Comparison of ENCODE assay signal across 8 cellular contexts in the genomic region with DNA sequence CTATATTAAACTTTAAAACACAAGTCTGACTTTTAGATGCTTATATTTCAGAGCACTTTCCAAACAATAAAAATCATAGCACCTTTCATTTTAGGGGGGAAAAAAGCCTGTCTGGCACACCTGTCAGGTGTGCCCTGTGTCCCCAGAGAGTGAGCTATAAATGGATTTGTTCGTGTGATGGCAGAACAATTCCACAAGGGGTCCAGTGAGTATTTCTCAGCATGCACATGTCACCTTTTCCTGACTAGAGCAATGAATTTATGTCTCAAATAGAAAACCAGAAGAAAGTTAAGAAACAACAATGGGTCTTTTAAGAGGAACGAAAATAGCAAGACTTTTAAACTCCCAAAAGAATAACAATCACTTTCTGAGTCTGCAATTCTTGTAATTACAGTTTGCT. TPM values are rescaled to one million over a fixed set of nuclear protein-coding genes. Genes with fewer than 3 reads are reported as not detected.
A peak's percentile ranks its signal among the peaks of the same experiment; 100 is the strongest.
DNase-seq lines count a peak whose midpoint lies in the region; ATAC-seq and TF ChIP-seq lines count a peak whose summit lies in the region.

No MANE protein-coding gene starts in this region.

- no peaks in the 10 kb centered on the region for H3K4me1 ChIP-seq in breast epithelium
- H3K4me1 ChIP-seq in mammary epithelial cell (ENCODE audit: insufficient read depth, low read length) = no peaks in the 10 kb centered on the region
- no peaks in the 10 kb centered on the region for H3K4me1 ChIP-seq in upper lobe of right lung

- H3K27ac ChIP-seq in breast epithelium (no peak overlapping the region), mammary epithelial cell (ENCODE audit: insufficient read depth, low read depth, low read length) (no peak overlapping the region), upper lobe of right lung (no peak overlapping the region), caudate nucleus (ENCODE audit: low read depth, low read length) (no peak overlapping the region)

- no peaks in the 10 kb centered on the region for H4K20me1 ChIP-seq in mammary epithelial cell (ENCODE audit: insufficient read depth, low read length)

- ATAC-seq in upper lobe of right lung = no peak

- no peak overlapping the region for H3K4me2 ChIP-seq in mammary epithelial cell (ENCODE audit: insufficient read depth, low read depth, low read length)

- no peaks in the 10 kb centered on the region for H3K79me2 ChIP-seq in mammary epithelial cell (ENCODE audit: insufficient read depth, low read length)

- TF ChIP-seq CTCF in MCF 10A (IDR thresholded peaks at IDR 0.05; ENCODE audit: unreplicated experiment) = peak; percentile 43
- TF ChIP-seq CTCF in breast epithelium (IDR thresholded peaks at IDR 0.05) = peak in 1 of 3 donors; percentile 13
- TF ChIP-seq CTCF in mammary epithelial cell (conservative IDR thresholded peaks at IDR 0.05 in 1 of 2, IDR thresholded peaks at IDR 0.05 in 1 of 2; ENCODE audit: extremely low read depth in 1 of 2, insufficient read depth in 1 of 2, low read depth in 1 of 2, low read length in 2 of 2) = peak; percentile 38 to 49
- TF ChIP-seq CTCF in upper lobe of right lung (IDR thresholded peaks at IDR 0.05) = peak; percentile 27

- WGBS in mammary epithelial cell (ENCODE audit: low coverage, missing lambda C conversion rate) = 17% methylated on average over 2 of the region's 2 CpGs

- no peaks in the 10 kb centered on the region for H3K4me1 Mint-ChIP-seq in MCF 10A (ENCODE audit: insufficient read depth, unreplicated experiment)

- H3K9me3 ChIP-seq in breast epithelium (no peaks in the 10 kb centered on the region), mammary epithelial cell (replicated peaks; ENCODE audit: insufficient read depth, low read length) (no peaks in the 10 kb centered on the region), upper lobe of right lung (no peaks in the 10 kb centered on the region)

- CTCF ChIA-PET in MCF 10A (lab: Yijun Ruan, JAX) = interaction anchor here (0.7 kb wide), 1 partner anchor 415 kb away, joined by 3 read pairs; no protein-coding TSS in a partner anchor
- CTCF ChIA-PET in mammary epithelial cell (lab: Charles Lee; ENCODE audit: low non-redundant PET) = no interaction called here

- H3K27ac Mint-ChIP-seq in MCF 10A (ENCODE audit: low read depth, unreplicated experiment) = no peak overlapping the region

- no peak overlapping the region for H3K4me3 ChIP-seq in breast epithelium
- H3K4me3 ChIP-seq in Jurkat, Clone E6-1 (ENCODE audit: low read length) = no peak overlapping the region
- no peak overlapping the region for H3K4me3 ChIP-seq in mammary epithelial cell (replicated peaks in 1 of 3; ENCODE audit: insufficient read depth in 1 of 3, low read depth in 2 of 3, low read length in 3 of 3)
- H3K4me3 ChIP-seq in upper lobe of right lung = no peak overlapping the region

- POLR2A ChIA-PET in MCF 10A (lab: Yijun Ruan, JAX) = interaction anchor here (0.7 kb wide), 2 partner anchors 42 to 402 kb away, joined by 3 read pairs; no protein-coding TSS in a partner anchor

- no peak for TF ChIP-seq POLR2A in breast epithelium (IDR thresholded peaks at IDR 0.05)

- H3K36me3 ChIP-seq in breast epithelium = no peaks in the 10 kb centered on the region
- H3K36me3 ChIP-seq in mammary epithelial cell (ENCODE audit: insufficient read depth, low read length) = no peaks in the 10 kb centered on the region
- no peaks in the 10 kb centered on the region for H3K36me3 ChIP-seq in upper lobe of right lung

- DNase-seq in MCF 10A (ENCODE audit: unreplicated experiment) (peak; percentile 29), breast epithelium (ENCODE audit: low spot score in 2 of 2) (no peak), mammary epithelial cell (no peak), upper lobe of right lung (no peak), NCI-H1048 (lab: John Stamatoyannopoulos, UW) (no peak), superior temporal gyrus (ENCODE audit: extremely low spot score) (no peak), caudate nucleus (lab: John Stamatoyannopoulos, UW) (no peak)
- DNase-seq in Jurkat, Clone E6-1 (ENCODE audit: low read depth, low spot score) = peak; percentile 22

- no peaks in the 10 kb centered on the region for H3K9me3 Mint-ChIP-seq in MCF 10A (ENCODE audit: unreplicated experiment)

- no peak overlapping the region for H3K4me3 Mint-ChIP-seq in MCF 10A (ENCODE audit: unreplicated experiment)

- H2AFZ ChIP-seq in mammary epithelial cell (ENCODE audit: low read depth, low read length) = no peak overlapping the region

- dilution Hi-C loops in mammary epithelial cell (cut with HindIII; ENCODE audit: low sequenced_read_pairs) = no loop called here

- no peaks in the 10 kb centered on the region for H3K27me3 Mint-ChIP-seq in MCF 10A (ENCODE audit: insufficient read depth, unreplicated experiment)

- in situ Hi-C loops in mammary epithelial cell (cut with MboI; ENCODE audit: low sequenced_read_pairs in 2 of 2) = no loop called here

- H3K9ac ChIP-seq in mammary epithelial cell (ENCODE audit: insufficient read depth, low read length) = no peak overlapping the region

- BruUV-seq in MCF 10A (replicated peaks; lab: Mats Ljungman, UMichigan) (no TSS peak), mammary epithelial cell (replicated peaks; lab: Mats Ljungman, UMichigan) (no TSS peak)

- H3K27me3 ChIP-seq in breast epithelium = no peaks in the 10 kb centered on the region
- no peaks in the 10 kb centered on the region for H3K27me3 ChIP-seq in mammary epithelial cell (ENCODE audit: insufficient read depth, low read length)
- no peaks in the 10 kb centered on the region for H3K27me3 ChIP-seq in upper lobe of right lung

- intact Hi-C loops in MCF 10A (cut with micrococcal nuclease) = no loop called here
- intact Hi-C loops in breast epithelium (cut with DNase I; ENCODE audit: low total_unique reads) = no loop called here
- intact Hi-C loops in mammary epithelial cell (cut with micrococcal nuclease) = no loop called here
- intact Hi-C loops in upper lobe of right lung (cut with DNase I) = no loop called here

- H3K36me3 Mint-ChIP-seq in MCF 10A (ENCODE audit: insufficient read depth, unreplicated experiment) = no peaks in the 10 kb centered on the region

RNA-seq across cellular contexts. Expression of a gene that starts 55.9 kb away (rescaled TPM):
- total RNA-seq in MCF 10A (2022) (0.12 and 0.17 TPM in 2 replicates), breast epithelium (10 to 100 TPM in 1 of 3 donors, 1 to 10 TPM in 2; 5.9 to 41.4 (median 8.0) TPM), mammary epithelial cell (under 1 TPM; 0.21 to 0.83 TPM), upper lobe of right lung (1.1 TPM)
- polyA plus RNA-seq in Jurkat, Clone E6-1 (2012; ENCODE audit: insufficient read depth, insufficient read length) = not detected
- 0.09 TPM for polyA plus RNA-seq in mammary epithelial cell
- polyA minus RNA-seq in mammary epithelial cell = not detected

Comparison
In these comparisons a context has a peak if more than half of its experiments do, and no peak if none do; other contexts are left out.
1. DNase-seq: peak in MCF 10A (single experiment) and Jurkat, Clone E6-1 (single experiment); none in breast epithelium (0 of 2), mammary epithelial cell (single experiment), upper lobe of right lung (single experiment), NCI-H1048 (single experiment), superior temporal gyrus (single experiment) and caudate nucleus (0 of 61).